20 cellular contexts compared by ENCODE assay signal in genomic region chr2:221426929-221427328, GRCh38.
"Had no signal": no experiment of that assay in that cellular context is flagged by ENCODE, and none has a peak within 500 bp of the region (broad histone marks: within the 10 kb centered on the region; RNA-seq: fewer than 3 reads in every experiment).

No MANE protein-coding gene starts in this region.

- H3K27me3 ChIP-seq: adrenal gland, colonic mucosa, foreskin keratinocyte, neutrophil, pancreas, sigmoid colon, spleen had no signal

- H3K27me3 Mint-ChIP-seq: activated CD4-positive, alpha-beta T cell treated with anti-CD3 and anti-CD28 coated beads for 36 hours; memory B cell; naive thymus-derived CD4-positive, alpha-beta T cell; stimulated activated naive B cell treated with anti-CD40 and anti-IgM and Interleukin-4, amounts not matched to agents 10 μg/mL and 1 μg/mL and 100 μg/mL, for 72 hours had no signal

- H3K9me3 Mint-ChIP-seq: activated naive CD4-positive, alpha-beta T cell treated with anti-CD3 and anti-CD28 coated beads, Interleukin-2, amount 50 U/mL, for 72 hours; endodermal cell; memory B cell; stimulated activated naive B cell treated with anti-CD40 and anti-IgM and Interleukin-4, amounts not matched to agents 10 μg/mL and 1 μg/mL and 100 μg/mL, for 72 hours had no signal

- H3K36me3 ChIP-seq: adrenal gland, colonic mucosa, neutrophil, pancreas had no signal

- H3K27ac Mint-ChIP-seq: activated CD4-positive, alpha-beta T cell treated with anti-CD3 and anti-CD28 coated beads for 36 hours; activated naive CD4-positive, alpha-beta T cell treated with anti-CD3 and anti-CD28 coated beads, Interleukin-2, amount 50 U/mL, for 72 hours; endodermal cell; memory B cell; stimulated activated naive B cell treated with anti-CD40 and anti-IgM and Interleukin-4, amounts not matched to agents 10 μg/mL and 1 μg/mL and 100 μg/mL, for 72 hours had no signal

- H3K4me1 Mint-ChIP-seq: activated CD4-positive, alpha-beta T cell treated with anti-CD3 and anti-CD28 coated beads for 36 hours had no signal

- H3K27ac ChIP-seq: adrenal gland, colonic mucosa, epithelial cell of prostate, foreskin keratinocyte, neutrophil, pancreas, sigmoid colon, spleen had no signal

- H3K4me1 ChIP-seq: adrenal gland, colonic mucosa, pancreas, spleen had no signal

- H3K9me3 ChIP-seq: adrenal gland, colonic mucosa, neutrophil, pancreas, sigmoid colon, spleen had no signal

- H3K36me3 Mint-ChIP-seq: activated naive CD4-positive, alpha-beta T cell treated with anti-CD3 and anti-CD28 coated beads, Interleukin-2, amount 50 U/mL, for 72 hours had no signal

- H3K4me3 Mint-ChIP-seq: activated CD4-positive, alpha-beta T cell treated with anti-CD3 and anti-CD28 coated beads for 36 hours; endodermal cell; memory B cell; naive thymus-derived CD4-positive, alpha-beta T cell; stimulated activated naive B cell treated with anti-CD40 and anti-IgM and Interleukin-4, amounts not matched to agents 10 μg/mL and 1 μg/mL and 100 μg/mL, for 72 hours had no signal

- DNase-seq: activated CD4-positive, alpha-beta T cell treated with anti-CD3 and anti-CD28 coated beads for 36 hours; activated CD4-positive, alpha-beta T cell treated with anti-CD3 and anti-CD28 coated beads, Interleukin-2, amount 50 U/mL, for 48 hours; activated gamma-delta T cell; adrenal gland; colonic mucosa; endodermal cell; foreskin keratinocyte; left ventricle myocardium superior; naive thymus-derived CD4-positive, alpha-beta T cell; pancreas; sigmoid colon; spleen; stimulated activated CD4-positive, alpha-beta T cell treated with anti-CD3 and anti-CD28 coated beads, Interleukin-4, amount 100 ng/mL, for 4 hours; stimulated activated naive B cell treated with anti-CD40 and anti-IgM and Interleukin-4, amounts not matched to agents 10 μg/mL and 1 μg/mL and 100 μg/mL, for 72 hours; T-helper 1 cell; T-helper 9 cell had no signal

- H3K4me3 ChIP-seq: adrenal gland, colonic mucosa, pancreas, sigmoid colon, spleen had no signal
